1 cellular context compared by ENCODE assay signal in the genomic region with DNA sequence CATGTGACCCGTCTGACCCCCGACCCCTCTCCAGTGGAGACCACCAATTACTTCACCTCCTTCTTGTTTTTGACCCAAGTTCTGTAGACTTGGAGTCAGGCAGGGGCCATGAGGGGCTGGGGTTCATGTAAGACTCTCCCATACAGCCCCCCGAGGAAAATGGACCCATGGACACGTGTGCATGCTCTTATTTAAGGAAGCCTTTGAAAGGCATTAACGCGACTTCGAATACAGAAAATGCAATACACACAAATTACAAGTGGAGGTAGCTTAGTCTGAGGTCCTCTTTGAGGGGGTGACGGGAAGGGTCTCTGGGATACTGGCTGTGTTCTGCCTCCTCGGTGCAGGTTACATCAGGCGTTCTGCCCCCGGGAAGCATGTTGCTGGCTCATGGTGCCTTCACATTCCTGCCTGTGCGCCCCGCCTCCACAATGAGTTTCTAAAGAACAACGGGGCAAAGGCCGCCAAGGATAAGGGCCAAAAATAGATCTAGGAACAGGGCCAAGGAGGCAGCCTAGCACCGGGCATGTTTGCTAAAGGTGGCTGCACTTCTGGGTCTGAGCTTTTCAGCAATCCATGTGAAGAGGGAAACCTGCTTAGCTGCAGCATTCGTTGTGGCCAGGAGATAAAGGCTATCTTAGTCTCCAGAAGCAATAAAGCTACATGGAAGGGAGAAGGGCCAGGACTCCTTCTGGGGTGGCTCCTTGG.
TF ChIP-seq lines count a peak whose summit lies in the region.

No MANE protein-coding gene starts in this region.

TF ChIP-seq in K562, 482 proteins besides CTCF, POLR2A, EP300 and RAD21 (continued from another document and continues in another):
- TF ChIP-seq YY1 (IDR thresholded peaks at IDR 0.05; ENCODE audit: borderline replicate concordance in 1 of 3, control insufficient read depth in 1 of 3, extremely low read depth in 1 of 3, insufficient read depth in 3 of 3, insufficient read length in 1 of 3, insufficient replicate concordance in 2 of 3, low read depth in 1 of 3, low read length in 2 of 3) (no peak), KDM4B (IDR thresholded peaks at IDR 0.05; ENCODE audit: borderline replicate concordance in 2 of 2, low read depth in 1 of 2) (no peak; a peak in 1 of 4 replicates), BCL6 (CRISPR knock-in tag; IDR thresholded peaks at IDR 0.05) (no peak), TGIF2 (CRISPR knock-in tag; IDR thresholded peaks at IDR 0.05) (no peak), TSC22D4 (tag; IDR thresholded peaks at IDR 0.05) (no peak), NEUROD1 (IDR thresholded peaks at IDR 0.05; ENCODE audit: borderline replicate concordance, low read depth, low read length, partially characterized antibody) (peak; percentile 39), ZNF79 (CRISPR knock-in tag; IDR thresholded peaks at IDR 0.05; ENCODE audit: low read depth) (no peak), PYGO2 (tag; IDR thresholded peaks at IDR 0.05) (no peak), HSF4 (CRISPR knock-in tag; IDR thresholded peaks at IDR 0.05; ENCODE audit: borderline replicate concordance) (no peak), GATAD2A (IDR thresholded peaks at IDR 0.05) (no peak), OTX1 (CRISPR knock-in tag; IDR thresholded peaks at IDR 0.05) (no peak), SPI1 (IDR thresholded peaks at IDR 0.05; ENCODE audit: borderline replicate concordance, low read depth, low read length) (no peak), ZNF23 (CRISPR knock-in tag; IDR thresholded peaks at IDR 0.05) (no peak), MEIS2 (IDR thresholded peaks at IDR 0.05; ENCODE audit: partially characterized antibody) (no peak), ZNF584 (CRISPR knock-in tag; IDR thresholded peaks at IDR 0.05; ENCODE audit: low read depth) (peak; percentile 71; the same call in 1 of the 2 replicates), RBM14 (IDR thresholded peaks at IDR 0.05; ENCODE audit: borderline replicate concordance, insufficient read depth, low read depth, low read length) (no peak), CAMTA2 (CRISPR knock-in tag; conservative IDR thresholded peaks at IDR 0.05) (0 out of 2 replicates have a peak, but pooled peaks have one; percentile 18), ZKSCAN3 (CRISPR knock-in tag; IDR thresholded peaks at IDR 0.05) (no peak), GTF2E2 (tag; IDR thresholded peaks at IDR 0.05) (no peak), ZNF41 (CRISPR knock-in tag; conservative IDR thresholded peaks at IDR 0.05) (no peak), FOXA1 (IDR thresholded peaks at IDR 0.05; ENCODE audit: borderline replicate concordance) (no peak), RBM25 (IDR thresholded peaks at IDR 0.05; ENCODE audit: low read depth, low read length, severe bottlenecking) (no peak), ADNP (tag; IDR thresholded peaks at IDR 0.05) (no peak), KDM2B (CRISPR knock-in tag; IDR thresholded peaks at IDR 0.05) (no peak)
- TF ChIP-seq, protein P1, sequence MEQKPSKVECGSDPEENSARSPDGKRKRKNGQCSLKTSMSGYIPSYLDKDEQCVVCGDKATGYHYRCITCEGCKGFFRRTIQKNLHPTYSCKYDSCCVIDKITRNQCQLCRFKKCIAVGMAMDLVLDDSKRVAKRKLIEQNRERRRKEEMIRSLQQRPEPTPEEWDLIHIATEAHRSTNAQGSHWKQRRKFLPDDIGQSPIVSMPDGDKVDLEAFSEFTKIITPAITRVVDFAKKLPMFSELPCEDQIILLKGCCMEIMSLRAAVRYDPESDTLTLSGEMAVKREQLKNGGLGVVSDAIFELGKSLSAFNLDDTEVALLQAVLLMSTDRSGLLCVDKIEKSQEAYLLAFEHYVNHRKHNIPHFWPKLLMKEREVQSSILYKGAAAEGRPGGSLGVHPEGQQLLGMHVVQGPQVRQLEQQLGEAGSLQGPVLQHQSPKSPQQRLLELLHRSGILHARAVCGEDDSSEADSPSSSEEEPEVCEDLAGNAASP (IDR thresholded peaks at IDR 0.05), result no peak
- TF ChIP-seq, protein P2, sequence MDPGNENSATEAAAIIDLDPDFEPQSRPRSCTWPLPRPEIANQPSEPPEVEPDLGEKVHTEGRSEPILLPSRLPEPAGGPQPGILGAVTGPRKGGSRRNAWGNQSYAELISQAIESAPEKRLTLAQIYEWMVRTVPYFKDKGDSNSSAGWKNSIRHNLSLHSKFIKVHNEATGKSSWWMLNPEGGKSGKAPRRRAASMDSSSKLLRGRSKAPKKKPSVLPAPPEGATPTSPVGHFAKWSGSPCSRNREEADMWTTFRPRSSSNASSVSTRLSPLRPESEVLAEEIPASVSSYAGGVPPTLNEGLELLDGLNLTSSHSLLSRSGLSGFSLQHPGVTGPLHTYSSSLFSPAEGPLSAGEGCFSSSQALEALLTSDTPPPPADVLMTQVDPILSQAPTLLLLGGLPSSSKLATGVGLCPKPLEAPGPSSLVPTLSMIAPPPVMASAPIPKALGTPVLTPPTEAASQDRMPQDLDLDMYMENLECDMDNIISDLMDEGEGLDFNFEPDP (CRISPR knock-in tag; IDR thresholded peaks at IDR 0.05), result no peak
- TF ChIP-seq, protein P3, sequence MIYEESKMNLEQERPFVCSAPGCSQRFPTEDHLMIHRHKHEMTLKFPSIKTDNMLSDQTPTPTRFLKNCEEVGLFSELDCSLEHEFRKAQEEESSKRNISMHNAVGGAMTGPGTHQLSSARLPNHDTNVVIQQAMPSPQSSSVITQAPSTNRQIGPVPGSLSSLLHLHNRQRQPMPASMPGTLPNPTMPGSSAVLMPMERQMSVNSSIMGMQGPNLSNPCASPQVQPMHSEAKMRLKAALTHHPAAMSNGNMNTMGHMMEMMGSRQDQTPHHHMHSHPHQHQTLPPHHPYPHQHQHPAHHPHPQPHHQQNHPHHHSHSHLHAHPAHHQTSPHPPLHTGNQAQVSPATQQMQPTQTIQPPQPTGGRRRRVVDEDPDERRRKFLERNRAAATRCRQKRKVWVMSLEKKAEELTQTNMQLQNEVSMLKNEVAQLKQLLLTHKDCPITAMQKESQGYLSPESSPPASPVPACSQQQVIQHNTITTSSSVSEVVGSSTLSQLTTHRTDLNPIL (CRISPR knock-in tag; IDR thresholded peaks at IDR 0.05), result no peak
- TF ChIP-seq, protein P4, sequence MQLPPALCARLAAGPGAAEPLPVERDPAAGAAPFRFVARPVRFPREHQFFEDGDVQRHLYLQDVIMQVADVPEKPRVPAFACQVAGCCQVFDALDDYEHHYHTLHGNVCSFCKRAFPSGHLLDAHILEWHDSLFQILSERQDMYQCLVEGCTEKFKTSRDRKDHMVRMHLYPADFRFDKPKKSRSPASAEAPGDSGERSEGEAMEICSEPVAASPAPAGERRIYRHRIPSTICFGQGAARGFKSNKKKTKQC (CRISPR knock-in tag; IDR thresholded peaks at IDR 0.05), result no peak
- TF ChIP-seq, protein P5, sequence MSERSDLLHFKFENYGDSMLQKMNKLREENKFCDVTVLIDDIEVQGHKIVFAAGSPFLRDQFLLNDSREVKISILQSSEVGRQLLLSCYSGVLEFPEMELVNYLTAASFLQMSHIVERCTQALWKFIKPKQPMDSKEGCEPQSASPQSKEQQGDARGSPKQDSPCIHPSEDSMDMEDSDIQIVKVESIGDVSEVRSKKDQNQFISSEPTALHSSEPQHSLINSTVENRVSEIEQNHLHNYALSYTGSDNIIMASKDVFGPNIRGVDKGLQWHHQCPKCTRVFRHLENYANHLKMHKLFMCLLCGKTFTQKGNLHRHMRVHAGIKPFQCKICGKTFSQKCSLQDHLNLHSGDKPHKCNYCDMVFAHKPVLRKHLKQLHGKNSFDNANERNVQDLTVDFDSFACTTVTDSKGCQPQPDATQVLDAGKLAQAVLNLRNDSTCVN (CRISPR knock-in tag; IDR thresholded peaks at IDR 0.05), result no peak
- TF ChIP-seq, protein P6, sequence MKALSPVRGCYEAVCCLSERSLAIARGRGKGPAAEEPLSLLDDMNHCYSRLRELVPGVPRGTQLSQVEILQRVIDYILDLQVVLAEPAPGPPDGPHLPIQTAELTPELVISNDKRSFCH (CRISPR knock-in tag; IDR thresholded peaks at IDR 0.05), result no peak
- TF ChIP-seq, protein P6 (tag; IDR thresholded peaks at IDR 0.05), result no peak
- TF ChIP-seq, protein P7, sequence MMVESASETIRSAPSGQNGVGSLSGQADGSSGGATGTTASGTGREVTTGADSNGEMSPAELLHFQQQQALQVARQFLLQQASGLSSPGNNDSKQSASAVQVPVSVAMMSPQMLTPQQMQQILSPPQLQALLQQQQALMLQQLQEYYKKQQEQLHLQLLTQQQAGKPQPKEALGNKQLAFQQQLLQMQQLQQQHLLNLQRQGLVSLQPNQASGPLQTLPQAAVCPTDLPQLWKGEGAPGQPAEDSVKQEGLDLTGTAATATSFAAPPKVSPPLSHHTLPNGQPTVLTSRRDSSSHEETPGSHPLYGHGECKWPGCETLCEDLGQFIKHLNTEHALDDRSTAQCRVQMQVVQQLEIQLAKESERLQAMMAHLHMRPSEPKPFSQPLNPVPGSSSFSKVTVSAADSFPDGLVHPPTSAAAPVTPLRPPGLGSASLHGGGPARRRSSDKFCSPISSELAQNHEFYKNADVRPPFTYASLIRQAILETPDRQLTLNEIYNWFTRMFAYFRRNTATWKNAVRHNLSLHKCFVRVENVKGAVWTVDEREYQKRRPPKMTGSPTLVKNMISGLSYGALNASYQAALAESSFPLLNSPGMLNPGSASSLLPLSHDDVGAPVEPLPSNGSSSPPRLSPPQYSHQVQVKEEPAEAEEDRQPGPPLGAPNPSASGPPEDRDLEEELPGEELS (CRISPR knock-in tag; IDR thresholded peaks at IDR 0.05; ENCODE audit: borderline replicate concordance), result no peak
- TF ChIP-seq, protein P8, sequence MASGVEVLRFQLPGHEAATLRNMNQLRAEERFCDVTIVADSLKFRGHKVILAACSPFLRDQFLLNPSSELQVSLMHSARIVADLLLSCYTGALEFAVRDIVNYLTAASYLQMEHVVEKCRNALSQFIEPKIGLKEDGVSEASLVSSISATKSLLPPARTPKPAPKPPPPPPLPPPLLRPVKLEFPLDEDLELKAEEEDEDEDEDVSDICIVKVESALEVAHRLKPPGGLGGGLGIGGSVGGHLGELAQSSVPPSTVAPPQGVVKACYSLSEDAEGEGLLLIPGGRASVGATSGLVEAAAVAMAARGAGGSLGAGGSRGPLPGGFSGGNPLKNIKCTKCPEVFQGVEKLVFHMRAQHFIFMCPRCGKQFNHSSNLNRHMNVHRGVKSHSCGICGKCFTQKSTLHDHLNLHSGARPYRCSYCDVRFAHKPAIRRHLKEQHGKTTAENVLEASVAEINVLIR (CRISPR knock-in tag; IDR thresholded peaks at IDR 0.05), result no peak
- TF ChIP-seq, protein P9, sequence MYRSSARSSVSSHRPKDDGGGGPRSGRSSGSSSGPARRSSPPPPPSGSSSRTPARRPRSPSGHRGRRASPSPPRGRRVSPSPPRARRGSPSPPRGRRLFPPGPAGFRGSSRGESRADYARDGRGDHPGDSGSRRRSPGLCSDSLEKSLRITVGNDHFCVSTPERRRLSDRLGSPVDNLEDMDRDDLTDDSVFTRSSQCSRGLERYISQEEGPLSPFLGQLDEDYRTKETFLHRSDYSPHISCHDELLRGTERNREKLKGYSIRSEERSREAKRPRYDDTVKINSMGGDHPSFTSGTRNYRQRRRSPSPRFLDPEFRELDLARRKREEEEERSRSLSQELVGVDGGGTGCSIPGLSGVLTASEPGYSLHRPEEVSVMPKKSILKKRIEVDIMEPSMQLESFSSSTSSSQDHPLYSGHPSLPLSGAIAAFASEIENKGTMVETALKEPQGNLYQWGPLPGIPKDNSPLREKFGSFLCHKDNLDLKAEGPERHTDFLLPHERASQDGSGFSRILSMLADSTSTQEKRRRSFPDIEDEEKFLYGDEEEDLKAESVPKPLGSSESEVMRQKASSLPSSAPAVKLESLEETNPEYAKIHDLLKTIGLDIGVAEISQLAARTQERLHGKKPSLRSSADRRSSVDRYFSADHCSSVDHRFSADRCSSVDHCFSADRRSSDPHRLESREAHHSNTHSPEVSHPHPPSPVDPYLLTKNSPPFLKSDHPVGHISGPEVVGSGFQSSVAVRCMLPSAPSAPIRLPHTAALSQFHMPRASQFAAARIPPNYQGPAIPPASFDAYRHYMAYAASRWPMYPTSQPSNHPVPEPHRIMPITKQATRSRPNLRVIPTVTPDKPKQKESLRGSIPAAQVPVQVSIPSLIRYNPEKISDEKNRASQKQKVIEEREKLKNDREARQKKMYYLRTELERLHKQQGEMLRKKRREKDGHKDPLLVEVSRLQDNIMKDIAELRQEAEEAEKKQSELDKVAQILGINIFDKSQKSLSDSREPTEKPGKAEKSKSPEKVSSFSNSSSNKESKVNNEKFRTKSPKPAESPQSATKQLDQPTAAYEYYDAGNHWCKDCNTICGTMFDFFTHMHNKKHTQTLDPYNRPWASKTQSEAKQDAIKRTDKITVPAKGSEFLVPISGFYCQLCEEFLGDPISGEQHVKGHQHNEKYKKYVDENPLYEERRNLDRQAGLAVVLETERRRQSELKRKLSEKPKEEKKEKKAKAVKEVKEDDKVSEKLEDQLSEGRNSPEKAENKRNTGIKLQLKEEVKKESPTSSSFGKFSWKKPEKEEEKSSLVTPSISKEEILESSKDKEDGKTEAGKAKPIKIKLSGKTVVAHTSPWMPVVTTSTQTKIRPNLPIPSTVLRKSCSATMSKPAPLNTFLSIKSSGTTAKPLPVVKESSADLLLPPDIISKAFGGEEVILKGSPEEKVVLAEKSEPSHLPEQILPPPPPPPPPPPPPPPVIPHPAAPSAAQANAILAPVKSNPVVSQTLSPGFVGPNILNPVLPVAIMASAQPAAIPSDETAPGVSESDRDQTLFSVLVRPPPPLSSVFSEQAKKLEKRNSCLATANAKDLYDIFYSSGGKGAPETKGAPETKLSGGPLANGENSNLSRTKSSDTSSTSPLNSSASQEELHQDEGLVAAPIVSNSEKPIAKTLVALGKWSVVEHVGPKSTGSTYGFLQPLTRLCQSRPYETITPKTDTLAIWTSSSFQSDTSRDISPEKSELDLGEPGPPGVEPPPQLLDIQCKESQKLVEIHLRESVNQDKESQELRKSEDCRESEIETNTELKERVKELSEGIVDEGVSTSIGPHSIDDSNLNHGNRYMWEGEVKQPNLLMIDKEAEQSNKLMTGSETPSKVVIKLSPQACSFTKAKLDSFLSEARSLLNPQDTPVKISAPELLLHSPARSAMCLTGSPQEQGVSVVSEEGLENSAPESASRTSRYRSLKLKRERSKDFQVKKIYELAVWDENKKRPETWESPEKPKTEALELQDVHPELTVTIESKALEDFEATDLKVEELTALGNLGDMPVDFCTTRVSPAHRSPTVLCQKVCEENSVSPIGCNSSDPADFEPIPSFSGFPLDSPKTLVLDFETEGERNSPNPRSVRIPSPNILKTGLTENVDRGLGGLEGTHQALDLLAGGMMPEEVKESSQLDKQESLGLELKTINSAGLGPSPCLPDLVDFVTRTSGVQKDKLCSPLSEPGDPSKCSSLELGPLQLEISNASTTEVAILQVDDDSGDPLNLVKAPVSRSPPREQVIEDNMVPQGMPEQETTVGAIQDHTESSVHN (IDR thresholded peaks at IDR 0.05; ENCODE audit: borderline replicate concordance in 1 of 2, low read depth in 1 of 2), result no peak
- TF ChIP-seq, protein P10, sequence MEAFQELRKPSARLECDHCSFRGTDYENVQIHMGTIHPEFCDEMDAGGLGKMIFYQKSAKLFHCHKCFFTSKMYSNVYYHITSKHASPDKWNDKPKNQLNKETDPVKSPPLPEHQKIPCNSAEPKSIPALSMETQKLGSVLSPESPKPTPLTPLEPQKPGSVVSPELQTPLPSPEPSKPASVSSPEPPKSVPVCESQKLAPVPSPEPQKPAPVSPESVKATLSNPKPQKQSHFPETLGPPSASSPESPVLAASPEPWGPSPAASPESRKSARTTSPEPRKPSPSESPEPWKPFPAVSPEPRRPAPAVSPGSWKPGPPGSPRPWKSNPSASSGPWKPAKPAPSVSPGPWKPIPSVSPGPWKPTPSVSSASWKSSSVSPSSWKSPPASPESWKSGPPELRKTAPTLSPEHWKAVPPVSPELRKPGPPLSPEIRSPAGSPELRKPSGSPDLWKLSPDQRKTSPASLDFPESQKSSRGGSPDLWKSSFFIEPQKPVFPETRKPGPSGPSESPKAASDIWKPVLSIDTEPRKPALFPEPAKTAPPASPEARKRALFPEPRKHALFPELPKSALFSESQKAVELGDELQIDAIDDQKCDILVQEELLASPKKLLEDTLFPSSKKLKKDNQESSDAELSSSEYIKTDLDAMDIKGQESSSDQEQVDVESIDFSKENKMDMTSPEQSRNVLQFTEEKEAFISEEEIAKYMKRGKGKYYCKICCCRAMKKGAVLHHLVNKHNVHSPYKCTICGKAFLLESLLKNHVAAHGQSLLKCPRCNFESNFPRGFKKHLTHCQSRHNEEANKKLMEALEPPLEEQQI (IDR thresholded peaks at IDR 0.05), result no peak
